Comparison of ENCODE assay signal across 1 cellular context in genomic region chr6:148760568-148761531, GRCh38.
TF ChIP-seq lines count a peak whose summit lies in the region.

No MANE protein-coding gene starts in this region.

TF ChIP-seq in H1, 55 proteins besides CTCF, POLR2A, EP300 and RAD21:
- peak; percentile 94 for TF ChIP-seq MAX (IDR thresholded peaks at IDR 0.05)
- peak; percentile 79 for TF ChIP-seq E2F6 (IDR thresholded peaks at IDR 0.05)
- TF ChIP-seq JUN (IDR thresholded peaks at IDR 0.05; ENCODE audit: low read depth, low read length), result no peak
- TF ChIP-seq RXRA (IDR thresholded peaks at IDR 0.05; ENCODE audit: insufficient read depth, low read depth, low read length), result no peak
